In genomic region chr11:83975984-83976383, GRCh38 we compare ENCODE assay signal across 15 cellular contexts.
"Had no signal": no experiment of that assay in that cellular context is flagged by ENCODE, and none has a peak within 500 bp of the region (broad histone marks: within the 10 kb centered on the region; RNA-seq: fewer than 3 reads in every experiment).

No MANE protein-coding gene starts in this region.

- H3K27ac Mint-ChIP-seq: activated naive CD4-positive, alpha-beta T cell treated with anti-CD3 and anti-CD28 coated beads for 36 hours; dendritic cell treated with granulocyte-macrophage colony-stimulating factor and Interleukin-4, amounts not matched to agents 40 ng/mL and 50 ng/mL, for 4 days; naive B cell; progenitor cell of endocrine pancreas; T-helper 1 cell treated with Interleukin-12 subunit alpha and Interleukin-12 subunit beta and Interleukin-4 antibody, amounts not matched to agents 30 μg/mL and 1 μg/mL, for 36 hours; WTC11 had no signal

- H3K36me3 Mint-ChIP-seq: naive B cell, WTC11 had no signal

- H3K27me3 ChIP-seq: brain microvascular endothelial cell, tibial nerve had no signal

- H3K27ac ChIP-seq: brain microvascular endothelial cell, tibial nerve had no signal

- DNase-seq: activated CD4-positive, alpha-beta T cell treated with anti-CD3 and anti-CD28 coated beads for 48 hours; activated naive CD4-positive, alpha-beta T cell treated with anti-CD3 and anti-CD28 coated beads for 36 hours; brain microvascular endothelial cell; cerebellar nuclear complex; left cardiac atrium; naive B cell; nucleus accumbens; right cardiac atrium; small intestine had no signal

- H3K36me3 ChIP-seq: brain microvascular endothelial cell, tibial nerve had no signal

- H3K4me3 Mint-ChIP-seq: activated naive CD4-positive, alpha-beta T cell treated with anti-CD3 and anti-CD28 coated beads for 36 hours; dendritic cell treated with granulocyte-macrophage colony-stimulating factor and Interleukin-4, amounts not matched to agents 40 ng/mL and 50 ng/mL, for 4 days; naive B cell; T-helper 1 cell treated with Interleukin-12 subunit alpha and Interleukin-12 subunit beta and Interleukin-4 antibody, amounts not matched to agents 30 μg/mL and 1 μg/mL, for 36 hours; WTC11 had no signal

- H3K4me3 ChIP-seq: lung, tibial nerve had no signal

- H3K4me1 ChIP-seq: tibial nerve had no signal

- H3K4me1 Mint-ChIP-seq: naive B cell had no signal

- H3K9me3 Mint-ChIP-seq: activated naive CD4-positive, alpha-beta T cell treated with anti-CD3 and anti-CD28 coated beads for 36 hours; dendritic cell treated with granulocyte-macrophage colony-stimulating factor and Interleukin-4, amounts not matched to agents 40 ng/mL and 50 ng/mL, for 4 days; naive B cell; T-helper 1 cell treated with Interleukin-12 subunit alpha and Interleukin-12 subunit beta and Interleukin-4 antibody, amounts not matched to agents 30 μg/mL and 1 μg/mL, for 36 hours; WTC11 had no signal

- ATAC-seq: left cardiac atrium, right cardiac atrium, WTC11 had no signal

- H3K27me3 Mint-ChIP-seq: dendritic cell treated with granulocyte-macrophage colony-stimulating factor and Interleukin-4, amounts not matched to agents 40 ng/mL and 50 ng/mL, for 4 days; naive B cell; progenitor cell of endocrine pancreas had no signal

- H3K9me3 ChIP-seq: tibial nerve had no signal
